8 cellular contexts compared by ENCODE assay signal in the genomic region with DNA sequence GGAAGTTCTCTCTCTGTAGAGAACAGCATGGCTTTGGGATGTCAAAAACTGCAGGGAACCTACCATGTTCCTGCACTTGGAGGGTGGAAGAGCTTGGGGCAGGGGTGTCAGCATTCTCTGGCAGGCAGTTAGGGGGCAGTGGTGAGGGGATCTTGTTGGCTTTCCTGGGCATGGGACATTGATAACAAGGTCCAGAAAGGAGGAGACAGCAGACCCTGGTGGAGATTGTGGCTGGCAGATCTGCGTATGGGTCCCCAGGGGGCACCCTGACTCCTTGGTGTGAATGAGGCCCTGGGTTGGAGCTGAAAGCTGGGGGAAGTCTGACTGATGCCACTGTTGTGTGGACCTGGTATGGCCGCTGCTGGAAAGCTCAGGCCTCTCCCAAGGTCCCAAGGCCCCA. TPM values are rescaled to one million over a fixed set of nuclear protein-coding genes. Genes with fewer than 3 reads are reported as not detected.
DNase-seq lines count a peak whose midpoint lies in the region; ATAC-seq and TF ChIP-seq lines count a peak whose summit lies in the region.

No MANE protein-coding gene starts in this region.

- DNase-seq in NCI-H1417 (lab: John Stamatoyannopoulos, UW), result peak in 2 of 3 experiments; percentile 5 to 29
- DNase-seq in NCI-H1417 treated with DMSO at 0.1 percent for 48 hours (lab: John Stamatoyannopoulos, UW), result no peak
- peak; percentile 38 for DNase-seq in amniotic epithelial cell (ENCODE audit: low read depth)
- peak; percentile 76 to 78 for DNase-seq in lung microvascular endothelial cell (ENCODE audit: low read depth in 2 of 2)
- no peak for DNase-seq in T-helper 1 cell

- TF ChIP-seq RAD21 in Ishikawa (IDR thresholded peaks at IDR 0.05; ENCODE audit: low read depth), result peak; percentile 43

- no peak for ATAC-seq in GM18498 (IDR thresholded peaks at IDR 0.05; ENCODE audit: unreplicated experiment)
- no peak for ATAC-seq in HG03045 (IDR thresholded peaks at IDR 0.05; ENCODE audit: unreplicated experiment)

- TF ChIP-seq EP300 in Ishikawa (IDR thresholded peaks at IDR 0.05; ENCODE audit: borderline replicate concordance), result no peak

TF ChIP-seq in Ishikawa, 13 proteins besides CTCF, POLR2A, EP300 and RAD21:
- TF ChIP-seq TAF1 (IDR thresholded peaks at IDR 0.05; ENCODE audit: low read depth) (no peak), NFIC (IDR thresholded peaks at IDR 0.05) (no peak)
- TF ChIP-seq, protein P1, sequence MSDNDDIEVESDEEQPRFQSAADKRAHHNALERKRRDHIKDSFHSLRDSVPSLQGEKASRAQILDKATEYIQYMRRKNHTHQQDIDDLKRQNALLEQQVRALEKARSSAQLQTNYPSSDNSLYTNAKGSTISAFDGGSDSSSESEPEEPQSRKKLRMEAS (IDR thresholded peaks at IDR 0.05), result no peak
- TF ChIP-seq, protein P2, sequence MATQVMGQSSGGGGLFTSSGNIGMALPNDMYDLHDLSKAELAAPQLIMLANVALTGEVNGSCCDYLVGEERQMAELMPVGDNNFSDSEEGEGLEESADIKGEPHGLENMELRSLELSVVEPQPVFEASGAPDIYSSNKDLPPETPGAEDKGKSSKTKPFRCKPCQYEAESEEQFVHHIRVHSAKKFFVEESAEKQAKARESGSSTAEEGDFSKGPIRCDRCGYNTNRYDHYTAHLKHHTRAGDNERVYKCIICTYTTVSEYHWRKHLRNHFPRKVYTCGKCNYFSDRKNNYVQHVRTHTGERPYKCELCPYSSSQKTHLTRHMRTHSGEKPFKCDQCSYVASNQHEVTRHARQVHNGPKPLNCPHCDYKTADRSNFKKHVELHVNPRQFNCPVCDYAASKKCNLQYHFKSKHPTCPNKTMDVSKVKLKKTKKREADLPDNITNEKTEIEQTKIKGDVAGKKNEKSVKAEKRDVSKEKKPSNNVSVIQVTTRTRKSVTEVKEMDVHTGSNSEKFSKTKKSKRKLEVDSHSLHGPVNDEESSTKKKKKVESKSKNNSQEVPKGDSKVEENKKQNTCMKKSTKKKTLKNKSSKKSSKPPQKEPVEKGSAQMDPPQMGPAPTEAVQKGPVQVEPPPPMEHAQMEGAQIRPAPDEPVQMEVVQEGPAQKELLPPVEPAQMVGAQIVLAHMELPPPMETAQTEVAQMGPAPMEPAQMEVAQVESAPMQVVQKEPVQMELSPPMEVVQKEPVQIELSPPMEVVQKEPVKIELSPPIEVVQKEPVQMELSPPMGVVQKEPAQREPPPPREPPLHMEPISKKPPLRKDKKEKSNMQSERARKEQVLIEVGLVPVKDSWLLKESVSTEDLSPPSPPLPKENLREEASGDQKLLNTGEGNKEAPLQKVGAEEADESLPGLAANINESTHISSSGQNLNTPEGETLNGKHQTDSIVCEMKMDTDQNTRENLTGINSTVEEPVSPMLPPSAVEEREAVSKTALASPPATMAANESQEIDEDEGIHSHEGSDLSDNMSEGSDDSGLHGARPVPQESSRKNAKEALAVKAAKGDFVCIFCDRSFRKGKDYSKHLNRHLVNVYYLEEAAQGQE (IDR thresholded peaks at IDR 0.05; ENCODE audit: low read depth), result no peak

RNA-seq across cellular contexts. Expression of a gene that starts 22.9 kb away (rescaled TPM):
- under 0.01 and 0.22 TPM in 2 replicates for total RNA-seq in lung microvascular endothelial cell

Comparison
In these comparisons a context has a peak if more than half of its experiments do, and no peak if none do; other contexts are left out.
1. DNase-seq: peak in NCI-H1417 (2 of 3), amniotic epithelial cell (single experiment) and lung microvascular endothelial cell (2 of 2); none in NCI-H1417 treated with DMSO at 0.1 percent for 48 hours (single experiment) and T-helper 1 cell (0 of 5).